Comparison of ENCODE assay signal across 24 cellular contexts in genomic region chr20:29296256-29297230, GRCh38.
"Had no signal": no experiment of that assay in that cellular context is flagged by ENCODE, and none has a peak within 500 bp of the region (broad histone marks: within the 10 kb centered on the region; RNA-seq: fewer than 3 reads in every experiment).

No MANE protein-coding gene starts in this region.

- H3K4me3 Mint-ChIP-seq: activated B cell treated with CpG ODN at 0.5 μM for 24 hours; activated CD4-positive, alpha-beta T cell treated with anti-CD3 and anti-CD28 coated beads, Interleukin-2, amount 10 ng/mL, durations not matched to agents 24 days and 14 days; activated CD8-positive, alpha-beta memory T cell treated with anti-CD3 and anti-CD28 coated beads, Interleukin-2, amount 10 ng/mL, durations not matched to agents 7 days and 5 days; activated naive CD8-positive, alpha-beta T cell treated with anti-CD3 and anti-CD28 coated beads, Interleukin-2, amount 10 ng/mL, durations not matched to agents 7 days and 5 days; activated T-helper 17 cell treated with anti-CD3 and anti-CD28 coated beads, Interleukin-2, amount 50 U/mL, for 72 hours; T-cell had no signal

- ATAC-seq: activated CD8-positive, alpha-beta memory T cell treated with anti-CD3 and anti-CD28 coated beads, Interleukin-2, amount 10 ng/mL, durations not matched to agents 7 days and 5 days; activated T-helper 17 cell treated with anti-CD3 and anti-CD28 coated beads, Interleukin-2, amount 50 U/mL, for 72 hours; T-cell had no signal

- H3K4me3 ChIP-seq: adrenal gland, breast epithelium, SK-N-MC had no signal

- H3K27ac ChIP-seq: adrenal gland, breast epithelium, KMS-11, SK-N-MC had no signal

- H3K27ac Mint-ChIP-seq: activated B cell treated with CpG ODN at 0.5 μM for 24 hours; activated CD4-positive, alpha-beta T cell treated with anti-CD3 and anti-CD28 coated beads, Interleukin-2, amount 10 ng/mL, durations not matched to agents 24 days and 14 days; activated CD8-positive, alpha-beta memory T cell treated with anti-CD3 and anti-CD28 coated beads, Interleukin-2, amount 10 ng/mL, durations not matched to agents 7 days and 5 days; activated naive CD8-positive, alpha-beta T cell treated with anti-CD3 and anti-CD28 coated beads, Interleukin-2, amount 10 ng/mL, durations not matched to agents 7 days and 5 days; activated T-helper 17 cell treated with anti-CD3 and anti-CD28 coated beads, Interleukin-2, amount 50 U/mL, for 72 hours; T-cell had no signal

- H3K4me1 ChIP-seq: adrenal gland, breast epithelium had no signal

- H3K9me3 ChIP-seq: adrenal gland had no signal

- H3K4me1 Mint-ChIP-seq: activated B cell treated with CpG ODN at 0.5 μM for 24 hours; activated CD4-positive, alpha-beta T cell treated with anti-CD3 and anti-CD28 coated beads, Interleukin-2, amount 10 ng/mL, durations not matched to agents 24 days and 14 days; activated CD8-positive, alpha-beta memory T cell treated with anti-CD3 and anti-CD28 coated beads, Interleukin-2, amount 10 ng/mL, durations not matched to agents 7 days and 5 days; activated naive CD8-positive, alpha-beta T cell treated with anti-CD3 and anti-CD28 coated beads, Interleukin-2, amount 10 ng/mL, durations not matched to agents 7 days and 5 days; activated T-helper 17 cell treated with anti-CD3 and anti-CD28 coated beads, Interleukin-2, amount 50 U/mL, for 72 hours; T-cell had no signal

- H3K27me3 ChIP-seq: adrenal gland, breast epithelium had no signal

- H3K9ac ChIP-seq: KMS-11 had no signal

- DNase-seq: activated B cell treated with CpG ODN at 0.5 μM for 24 hours; activated CD4-positive, alpha-beta T cell treated with anti-CD3 and anti-CD28 coated beads for 1 hour; activated CD4-positive, alpha-beta T cell treated with anti-CD3 and anti-CD28 coated beads, Interleukin-2, amount 10 ng/mL, durations not matched to agents 24 days and 14 days; activated CD4-positive, alpha-beta T cell treated with anti-CD3 and anti-CD28 coated beads, Interleukin-2, amount 50 U/mL, for 48 hours; activated CD8-positive, alpha-beta memory T cell treated with anti-CD3 and anti-CD28 coated beads, Interleukin-2, amount 10 ng/mL, durations not matched to agents 7 days and 5 days; activated gamma-delta T cell treated with Interleukin-2 at 50 U/mL for 16 hours; activated naive CD4-positive, alpha-beta T cell treated with anti-CD3 and anti-CD28 coated beads, Interleukin-2, amount 50 U/mL, for 16 hours; activated naive CD8-positive, alpha-beta T cell treated with anti-CD3 and anti-CD28 coated beads, Interleukin-2, amount 10 ng/mL, durations not matched to agents 7 days and 5 days; activated T-cell treated with anti-CD3 and anti-CD28 coated beads, Interleukin-2, amount 50 U/mL, for 48 hours; adrenal gland; anterior cingulate cortex; caudate nucleus; NCI-H1092 treated with DMSO at 0.1 percent for 48 hours; NCI-H1417 treated with DMSO at 0.1 percent for 48 hours; NCI-H1694; NCI-H2029 treated with DMSO at 0.1 percent for 48 hours; NCI-H510A treated with DMSO at 0.1 percent for 48 hours; T-cell; T-helper 2 cell; T1000 had no signal

- H3K27me3 Mint-ChIP-seq: activated B cell treated with CpG ODN at 0.5 μM for 24 hours; activated CD4-positive, alpha-beta T cell treated with anti-CD3 and anti-CD28 coated beads, Interleukin-2, amount 10 ng/mL, durations not matched to agents 24 days and 14 days; activated CD8-positive, alpha-beta memory T cell treated with anti-CD3 and anti-CD28 coated beads, Interleukin-2, amount 10 ng/mL, durations not matched to agents 7 days and 5 days; activated naive CD8-positive, alpha-beta T cell treated with anti-CD3 and anti-CD28 coated beads, Interleukin-2, amount 10 ng/mL, durations not matched to agents 7 days and 5 days; activated T-helper 17 cell treated with anti-CD3 and anti-CD28 coated beads, Interleukin-2, amount 50 U/mL, for 72 hours; T-cell had no signal

- H3K36me3 ChIP-seq: adrenal gland, breast epithelium had no signal
